Comparison of ENCODE assay signal across 1 cellular context in the genomic region with DNA sequence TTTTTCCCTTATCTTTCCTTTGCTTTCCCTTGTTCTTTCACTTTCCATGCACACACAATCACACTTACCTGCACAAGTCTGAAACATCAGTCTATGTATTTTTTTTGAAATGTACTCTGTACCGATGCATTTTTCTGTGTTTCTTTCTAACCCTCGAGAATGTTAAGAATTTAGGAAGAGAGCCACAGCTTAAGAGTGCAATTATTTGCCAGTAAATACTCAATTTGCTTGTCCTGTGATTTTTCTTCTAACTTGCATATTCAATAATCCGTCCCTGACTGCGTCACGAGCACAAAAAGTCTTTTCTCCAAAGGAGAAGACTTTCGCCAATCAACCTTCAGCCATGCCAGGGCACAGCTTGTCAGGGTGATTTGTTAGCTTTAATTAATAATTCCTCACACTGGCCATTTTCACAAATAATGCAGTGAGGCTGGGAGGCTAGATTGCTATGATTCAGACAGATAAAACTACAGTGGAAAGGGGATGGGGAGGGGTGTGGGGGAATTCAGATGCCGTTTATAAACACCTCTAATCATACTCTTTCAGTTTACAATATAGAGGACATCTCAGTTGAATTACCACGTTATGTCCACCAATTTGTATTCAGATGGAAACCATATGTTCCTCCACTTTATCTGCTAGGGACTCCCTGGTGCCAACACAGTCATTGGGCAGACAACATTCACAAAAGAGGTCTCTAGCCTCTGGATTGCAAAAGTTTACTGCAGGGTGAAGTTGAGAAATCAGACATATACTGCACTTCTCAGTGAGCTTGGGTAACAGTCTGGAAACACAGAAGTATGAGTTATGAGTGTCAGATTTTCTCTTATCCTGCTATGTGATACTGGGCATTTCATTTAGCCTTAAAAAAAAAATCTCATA.
TF ChIP-seq lines count a peak whose summit lies in the region.

No MANE protein-coding gene starts in this region.

TF ChIP-seq in GM23338, 12 proteins besides CTCF, POLR2A, EP300 and RAD21 (continued from another document):
- TF ChIP-seq ZNF114 (CRISPR knock-in tag; IDR thresholded peaks at IDR 0.05) = no peak
- no peak for TF ChIP-seq POLR2AphosphoS5 (IDR thresholded peaks at IDR 0.05; ENCODE audit: low read depth)
- TF ChIP-seq, protein P1, sequence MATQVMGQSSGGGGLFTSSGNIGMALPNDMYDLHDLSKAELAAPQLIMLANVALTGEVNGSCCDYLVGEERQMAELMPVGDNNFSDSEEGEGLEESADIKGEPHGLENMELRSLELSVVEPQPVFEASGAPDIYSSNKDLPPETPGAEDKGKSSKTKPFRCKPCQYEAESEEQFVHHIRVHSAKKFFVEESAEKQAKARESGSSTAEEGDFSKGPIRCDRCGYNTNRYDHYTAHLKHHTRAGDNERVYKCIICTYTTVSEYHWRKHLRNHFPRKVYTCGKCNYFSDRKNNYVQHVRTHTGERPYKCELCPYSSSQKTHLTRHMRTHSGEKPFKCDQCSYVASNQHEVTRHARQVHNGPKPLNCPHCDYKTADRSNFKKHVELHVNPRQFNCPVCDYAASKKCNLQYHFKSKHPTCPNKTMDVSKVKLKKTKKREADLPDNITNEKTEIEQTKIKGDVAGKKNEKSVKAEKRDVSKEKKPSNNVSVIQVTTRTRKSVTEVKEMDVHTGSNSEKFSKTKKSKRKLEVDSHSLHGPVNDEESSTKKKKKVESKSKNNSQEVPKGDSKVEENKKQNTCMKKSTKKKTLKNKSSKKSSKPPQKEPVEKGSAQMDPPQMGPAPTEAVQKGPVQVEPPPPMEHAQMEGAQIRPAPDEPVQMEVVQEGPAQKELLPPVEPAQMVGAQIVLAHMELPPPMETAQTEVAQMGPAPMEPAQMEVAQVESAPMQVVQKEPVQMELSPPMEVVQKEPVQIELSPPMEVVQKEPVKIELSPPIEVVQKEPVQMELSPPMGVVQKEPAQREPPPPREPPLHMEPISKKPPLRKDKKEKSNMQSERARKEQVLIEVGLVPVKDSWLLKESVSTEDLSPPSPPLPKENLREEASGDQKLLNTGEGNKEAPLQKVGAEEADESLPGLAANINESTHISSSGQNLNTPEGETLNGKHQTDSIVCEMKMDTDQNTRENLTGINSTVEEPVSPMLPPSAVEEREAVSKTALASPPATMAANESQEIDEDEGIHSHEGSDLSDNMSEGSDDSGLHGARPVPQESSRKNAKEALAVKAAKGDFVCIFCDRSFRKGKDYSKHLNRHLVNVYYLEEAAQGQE (IDR thresholded peaks at IDR 0.05; ENCODE audit: unreplicated experiment) = no peak
- TF ChIP-seq EZH2 (IDR thresholded peaks at IDR 0.05; ENCODE audit: low read depth, unreplicated experiment) = no peak
- TF ChIP-seq, protein P2, sequence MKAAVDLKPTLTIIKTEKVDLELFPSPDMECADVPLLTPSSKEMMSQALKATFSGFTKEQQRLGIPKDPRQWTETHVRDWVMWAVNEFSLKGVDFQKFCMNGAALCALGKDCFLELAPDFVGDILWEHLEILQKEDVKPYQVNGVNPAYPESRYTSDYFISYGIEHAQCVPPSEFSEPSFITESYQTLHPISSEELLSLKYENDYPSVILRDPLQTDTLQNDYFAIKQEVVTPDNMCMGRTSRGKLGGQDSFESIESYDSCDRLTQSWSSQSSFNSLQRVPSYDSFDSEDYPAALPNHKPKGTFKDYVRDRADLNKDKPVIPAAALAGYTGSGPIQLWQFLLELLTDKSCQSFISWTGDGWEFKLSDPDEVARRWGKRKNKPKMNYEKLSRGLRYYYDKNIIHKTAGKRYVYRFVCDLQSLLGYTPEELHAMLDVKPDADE (IDR thresholded peaks at IDR 0.05) = no peak
- no peak for TF ChIP-seq ZNF331 (CRISPR knock-in tag; IDR thresholded peaks at IDR 0.05; ENCODE audit: low read depth)
